ENCODE assay signal across 8 cellular contexts in genomic region chr6:129774697-129775447, GRCh38.
DNase-seq lines count a peak whose midpoint lies in the region; ATAC-seq and TF ChIP-seq lines count a peak whose summit lies in the region.

No MANE protein-coding gene starts in this region.

- H3K36me3 Mint-ChIP-seq in natural killer cell: no peaks in the 10 kb centered on the region

- TF ChIP-seq POLR2A in testis (IDR thresholded peaks at IDR 0.05): no peak

- TF ChIP-seq CTCF in fibroblast of lung (conservative IDR thresholded peaks at IDR 0.05 in 1 of 2, IDR thresholded peaks at IDR 0.05 in 1 of 2; ENCODE audit: low read depth in 1 of 2, low read length in 2 of 2): peak; percentile 99 to 100
- TF ChIP-seq CTCF in natural killer cell (IDR thresholded peaks at IDR 0.05): peak; percentile 73
- TF ChIP-seq CTCF in testis (IDR thresholded peaks at IDR 0.05): peak; percentile 60 to 84 (median 72)

- in situ Hi-C loops in G401 (cut with HindIII; ENCODE audit: low sequenced_read_pairs): no loop called here

- H3K4me3 Mint-ChIP-seq in natural killer cell: no peak overlapping the region

- peaks cover 24 to 28% of the 10 kb centered on the region in 2 donors for H3K27me3 Mint-ChIP-seq in natural killer cell (ENCODE audit: low read depth in 2 of 2)

- no peak overlapping the region for H3K9ac ChIP-seq in fibroblast of lung (ENCODE audit: insufficient read depth, low read length)

- no peaks in the 10 kb centered on the region for H4K20me1 ChIP-seq in fibroblast of lung (ENCODE audit: control insufficient read depth, extremely low read depth, insufficient read depth, low read length)

- peak overlapping the region; percentile 87 for H2AFZ ChIP-seq in fibroblast of lung (ENCODE audit: low read length)

- DNase-seq in G401 (ENCODE audit: low spot score) (peak; percentile 51), NCI-H748 treated with DMSO at 0.1 percent for 48 hours (lab: John Stamatoyannopoulos, UW) (peak; percentile 57), fibroblast of lung (ENCODE audit: low read depth in 2 of 2) (peak; percentile 73 to 85), natural killer cell (no peak), testis (peak; percentile 85)
- DNase-seq in activated CD8-positive, alpha-beta memory T cell treated with anti-CD3 and anti-CD28 coated beads, Interleukin-2, amount 50 U/mL, for 48 hours: peak; percentile 74

- no peaks in the 10 kb centered on the region for H3K4me1 Mint-ChIP-seq in natural killer cell

- peak overlapping the region; percentile 79 for H3K4me2 ChIP-seq in fibroblast of lung (ENCODE audit: extremely low read depth, insufficient read depth, low read length)

- H3K27ac Mint-ChIP-seq in natural killer cell: no peak overlapping the region

- no peaks in the 10 kb centered on the region for H3K9me3 Mint-ChIP-seq in natural killer cell

- H3K27ac ChIP-seq in fibroblast of lung (ENCODE audit: insufficient read depth, low read length) (no peak overlapping the region), testis (no peak overlapping the region)

- H3K9me3 ChIP-seq in fibroblast of lung (ENCODE audit: control insufficient read depth, insufficient read depth, low read depth, low read length) (no peaks in the 10 kb centered on the region), testis (no peaks in the 10 kb centered on the region)

- 16 to 24% methylated on average over 8 of the region's 8 CpGs for WGBS in testis, 2 donors

- peak; percentile 63 for ATAC-seq in HG03103 (IDR thresholded peaks at IDR 0.05; ENCODE audit: low read depth, unreplicated experiment)
- ATAC-seq in natural killer cell: peak; percentile 43 to 61 (median 46)
- ATAC-seq in HG03442 (IDR thresholded peaks at IDR 0.05; ENCODE audit: unreplicated experiment): no peak

- H3K36me3 ChIP-seq in fibroblast of lung (ENCODE audit: control insufficient read depth, insufficient read depth, low read length) (no peaks in the 10 kb centered on the region), testis (ENCODE audit: low read depth, missing control alignments) (no peaks in the 10 kb centered on the region)

- H3K27me3 ChIP-seq in fibroblast of lung (ENCODE audit: control insufficient read depth, insufficient read depth, low read length): no peaks in the 10 kb centered on the region
- H3K27me3 ChIP-seq in testis: no peaks in the 10 kb centered on the region

- peak overlapping the region in 3 of 4 experiments; percentile 15 to 45 (median 29) for H3K4me3 ChIP-seq in fibroblast of lung (replicated peaks in 1 of 4; ENCODE audit: control extremely low read depth in 1 of 4, insufficient read depth in 1 of 4, low read depth in 3 of 4, low read length in 4 of 4)
- H3K4me3 ChIP-seq in testis: no peak overlapping the region

- intact Hi-C loops in natural killer cell (cut with micrococcal nuclease): no loop called here
- intact Hi-C loops in testis (cut with DNase I; ENCODE audit: low total_unique reads): no loop called here

- H3K79me2 ChIP-seq in fibroblast of lung (ENCODE audit: control insufficient read depth, insufficient read depth, low read length): no peaks in the 10 kb centered on the region

- H3K4me1 ChIP-seq in fibroblast of lung (ENCODE audit: control insufficient read depth, extremely low read depth, insufficient read depth, low read length) (peaks cover 3% of the 10 kb centered on the region), testis (peaks cover 3% of the 10 kb centered on the region)

Comparison
In these comparisons a context has a peak if more than half of its experiments do, and no peak if none do; other contexts are left out.
1. H3K4me3 ChIP-seq: peak in fibroblast of lung (3 of 4); none in testis (0 of 2).
2. Peak in every context shown above with its lines, with median percentiles within 50 percentile points of each other: CTCF ChIP-seq.